ENCODE assay signal across 2 cellular contexts in the genomic region with DNA sequence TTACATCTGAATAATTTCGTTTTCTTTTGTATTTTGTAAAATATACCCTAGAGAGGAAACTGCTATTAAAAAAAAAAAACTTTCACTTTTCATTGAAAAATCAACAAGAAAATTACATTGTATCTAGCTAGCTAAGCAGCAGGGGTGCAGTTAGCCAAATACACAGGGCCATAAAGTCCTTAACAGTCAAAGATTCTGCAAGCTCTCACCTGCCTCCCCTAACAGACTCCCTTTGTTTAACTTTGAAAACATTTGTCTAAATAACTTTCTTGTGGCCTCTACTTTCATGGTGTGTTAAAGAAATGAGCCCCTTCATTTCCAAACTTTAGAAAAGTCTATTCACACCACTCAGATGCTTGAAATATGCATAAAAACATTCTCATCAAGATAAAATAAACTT.
TF ChIP-seq lines count a peak whose summit lies in the region.

No MANE protein-coding gene starts in this region.

TF ChIP-seq in HepG2, 621 proteins besides CTCF, POLR2A, EP300 and RAD21:
- TF ChIP-seq IRX3 (CRISPR knock-in tag; IDR thresholded peaks at IDR 0.05; ENCODE audit: borderline replicate concordance, low read depth): no peak

TF ChIP-seq in H1, 55 proteins besides CTCF, POLR2A, EP300 and RAD21:
- no peak for TF ChIP-seq ZNF274 (IDR thresholded peaks at IDR 0.05; ENCODE audit: borderline replicate concordance, extremely low read depth, low read length)
- TF ChIP-seq SIRT6 (IDR thresholded peaks at IDR 0.05; ENCODE audit: low read length): no peak
- TF ChIP-seq CBX5 (IDR thresholded peaks at IDR 0.05; ENCODE audit: low read depth, low read length): no peak
- no peak for TF ChIP-seq CREB1 (IDR thresholded peaks at IDR 0.05)
- no peak for TF ChIP-seq ASH2L (IDR thresholded peaks at IDR 0.05; ENCODE audit: low read length)
- TF ChIP-seq TAF1 (IDR thresholded peaks at IDR 0.05; ENCODE audit: low read depth, low read length): no peak
- TF ChIP-seq JUN (IDR thresholded peaks at IDR 0.05; ENCODE audit: low read depth, low read length): no peak
- no peak for TF ChIP-seq GTF2F1 (IDR thresholded peaks at IDR 0.05; ENCODE audit: borderline replicate concordance, low read depth, low read length)
- no peak for TF ChIP-seq KDM4A (IDR thresholded peaks at IDR 0.05; ENCODE audit: low read depth, low read length, severe bottlenecking)
- no peak for TF ChIP-seq SAP30 (IDR thresholded peaks at IDR 0.05; ENCODE audit: insufficient read depth, insufficient replicate concordance, low read length)
